ENCODE assay signal across 9 cellular contexts in genomic region chr4:128528793-128529553, GRCh38.
DNase-seq lines count a peak whose midpoint lies in the region; ATAC-seq, FAIRE-seq and TF ChIP-seq lines count a peak whose summit lies in the region.
"Had no signal": no experiment of that assay in that cellular context is flagged by ENCODE, and none has a peak within 500 bp of the region (broad histone marks: within the 10 kb centered on the region; RNA-seq: fewer than 3 reads in every experiment).

No MANE protein-coding gene starts in this region.

- TF ChIP-seq CTCF in astrocyte (IDR thresholded peaks at IDR 0.05; ENCODE audit: insufficient read depth, low read depth, low read length) = no peak
- no peak for TF ChIP-seq CTCF in hepatocyte (IDR thresholded peaks at IDR 0.05; ENCODE audit: poor library complexity)

- no peaks in the 10 kb centered on the region for H3K27me3 Mint-ChIP-seq in astrocyte (ENCODE audit: low read depth, unreplicated experiment)
- H3K27me3 Mint-ChIP-seq in activated CD8-positive, alpha-beta memory T cell treated with anti-CD3 and anti-CD28 coated beads, Interleukin-2, amount 10 ng/mL, durations not matched to agents 7 days and 5 days = peaks cover 17% of the 10 kb centered on the region

- WGBS in hepatocyte (ENCODE audit: low lambda C conversion rate, missing lambda C conversion rate) = 51% methylated on average over 4 of the region's 4 CpGs

- H3K36me3 ChIP-seq in H7 (replicated peaks; ENCODE audit: control insufficient read depth, insufficient read depth, low read length) (no peaks in the 10 kb centered on the region), astrocyte (ENCODE audit: insufficient read depth, low read length) (no peaks in the 10 kb centered on the region), hepatocyte (replicated peaks; ENCODE audit: insufficient read depth, low read depth) (no peaks in the 10 kb centered on the region), skeletal muscle satellite cell (ENCODE audit: insufficient read depth, low read length) (no peaks in the 10 kb centered on the region)

- H3K27me3 ChIP-seq in H7 (ENCODE audit: control insufficient read depth, insufficient read depth, low read length) (no peaks in the 10 kb centered on the region), astrocyte (ENCODE audit: insufficient read depth, low read length) (no peaks in the 10 kb centered on the region), hepatocyte (no peaks in the 10 kb centered on the region), skeletal muscle satellite cell (ENCODE audit: control insufficient read depth, insufficient read depth, low read length) (no peaks in the 10 kb centered on the region)

- peak overlapping the region; percentile 63 for H3K4me3 Mint-ChIP-seq in astrocyte (ENCODE audit: unreplicated experiment)
- no peak overlapping the region for H3K4me3 Mint-ChIP-seq in activated CD8-positive, alpha-beta memory T cell treated with anti-CD3 and anti-CD28 coated beads, Interleukin-2, amount 10 ng/mL, durations not matched to agents 7 days and 5 days

- H3K4me2 ChIP-seq in astrocyte (ENCODE audit: low read length) (peak overlapping the region; percentile 60), hepatocyte (no peak overlapping the region), skeletal muscle satellite cell (ENCODE audit: low read length) (peak overlapping the region; percentile 52)

- peaks cover 6% of the 10 kb centered on the region for H3K36me3 Mint-ChIP-seq in astrocyte (ENCODE audit: low read depth, unreplicated experiment)
- H3K36me3 Mint-ChIP-seq in activated CD8-positive, alpha-beta memory T cell treated with anti-CD3 and anti-CD28 coated beads, Interleukin-2, amount 10 ng/mL, durations not matched to agents 7 days and 5 days = no peaks in the 10 kb centered on the region

- peak overlapping the region; percentile 98 for H3K27ac Mint-ChIP-seq in astrocyte (ENCODE audit: unreplicated experiment)
- H3K27ac Mint-ChIP-seq in activated CD8-positive, alpha-beta memory T cell treated with anti-CD3 and anti-CD28 coated beads, Interleukin-2, amount 10 ng/mL, durations not matched to agents 7 days and 5 days = no peak overlapping the region

- CTCF ChIA-PET in activated CD8-positive, alpha-beta memory T cell treated with anti-CD3 and anti-CD28 coated beads, Interleukin-2, amount 10 ng/mL, durations not matched to agents 7 days and 5 days (lab: Charles Lee) = interaction anchor here (0.9 to 1.4 kb wide), 2 partner anchors 18 to 75 kb away, joined by 3 read pairs; no protein-coding TSS in a partner anchor

- H3K9me3 ChIP-seq in astrocyte (ENCODE audit: insufficient read depth, low read depth, low read length) (no peaks in the 10 kb centered on the region), hepatocyte (ENCODE audit: low read depth) (no peaks in the 10 kb centered on the region), skeletal muscle satellite cell (replicated peaks; ENCODE audit: low read length) (no peaks in the 10 kb centered on the region)

- H3K9me3 Mint-ChIP-seq in astrocyte (ENCODE audit: unreplicated experiment) = peaks cover 5% of the 10 kb centered on the region
- H3K9me3 Mint-ChIP-seq in activated CD8-positive, alpha-beta memory T cell treated with anti-CD3 and anti-CD28 coated beads, Interleukin-2, amount 10 ng/mL, durations not matched to agents 7 days and 5 days (ENCODE audit: low read depth) = no peaks in the 10 kb centered on the region

- no peaks in the 10 kb centered on the region for H4K20me1 ChIP-seq in astrocyte (ENCODE audit: insufficient read depth, low read length)
- no peaks in the 10 kb centered on the region for H4K20me1 ChIP-seq in hepatocyte (ENCODE audit: insufficient read depth, poor library complexity, severe bottlenecking)

- H3K9ac ChIP-seq in astrocyte (ENCODE audit: low read length) = peak overlapping the region; percentile 62
- peak overlapping the region; percentile 58 for H3K9ac ChIP-seq in skeletal muscle satellite cell (ENCODE audit: low read depth, low read length)

- peak; percentile 49 for DNase-seq in H7
- DNase-seq in astrocyte (ENCODE audit: low read depth) = peak; percentile 100
- peak; percentile 74 for DNase-seq in hepatocyte (ENCODE audit: low spot score)
- no peak for DNase-seq in germinal center (ENCODE audit: low spot score)
- no peak for DNase-seq in activated CD8-positive, alpha-beta memory T cell treated with anti-CD3 and anti-CD28 coated beads, Interleukin-2, amount 10 ng/mL, durations not matched to agents 7 days and 5 days

- peak; percentile 97 for FAIRE-seq in astrocyte (lab: Jason Lieb, UNC)
- FAIRE-seq: endometrium had no signal

- H3K4me3 ChIP-seq in H7 (ENCODE audit: insufficient read depth, low read depth, low read length) (no peak overlapping the region), astrocyte (ENCODE audit: insufficient read depth, low read depth, low read length) (no peak overlapping the region), hepatocyte (no peak overlapping the region), skeletal muscle satellite cell (ENCODE audit: low read length) (peak overlapping the region; percentile 44)

- peak overlapping the region; percentile 94 for H3K27ac ChIP-seq in astrocyte (ENCODE audit: low read depth, low read length)
- H3K27ac ChIP-seq in hepatocyte = peak overlapping the region; percentile 66

- H3K4me1 ChIP-seq in astrocyte (ENCODE audit: insufficient read depth, low read length) (peaks cover 35% of the 10 kb centered on the region), hepatocyte (ENCODE audit: insufficient read depth) (peaks cover 31% of the 10 kb centered on the region), skeletal muscle satellite cell (ENCODE audit: control insufficient read depth, insufficient read depth, low read length) (peaks cover 53% of the 10 kb centered on the region)

- H3K4me1 Mint-ChIP-seq in astrocyte (ENCODE audit: low read depth, unreplicated experiment) = peaks cover 58% of the 10 kb centered on the region
- H3K4me1 Mint-ChIP-seq in activated CD8-positive, alpha-beta memory T cell treated with anti-CD3 and anti-CD28 coated beads, Interleukin-2, amount 10 ng/mL, durations not matched to agents 7 days and 5 days = no peaks in the 10 kb centered on the region

- ATAC-seq in HG03457 (IDR thresholded peaks at IDR 0.05; ENCODE audit: unreplicated experiment) (no peak), GM18868 (IDR thresholded peaks at IDR 0.05; ENCODE audit: unreplicated experiment) (no peak)
- no peak for ATAC-seq in activated CD8-positive, alpha-beta memory T cell treated with anti-CD3 and anti-CD28 coated beads, Interleukin-2, amount 10 ng/mL, durations not matched to agents 7 days and 5 days

- H3K79me2 ChIP-seq in astrocyte (ENCODE audit: insufficient read depth, low read length) (no peaks in the 10 kb centered on the region), hepatocyte (no peaks in the 10 kb centered on the region)

- no peak overlapping the region for H2AFZ ChIP-seq in astrocyte (ENCODE audit: low read depth, low read length)
- H2AFZ ChIP-seq in hepatocyte = no peak overlapping the region

- H3K9me2 ChIP-seq in hepatocyte (replicated peaks; ENCODE audit: insufficient read depth) = no peaks in the 10 kb centered on the region

Comparison
In these comparisons a context has a peak if more than half of its experiments do, and no peak if none do; other contexts are left out.
1. DNase-seq: peak in H7 (single experiment), astrocyte (single experiment) and hepatocyte (single experiment); none in germinal center (single experiment) and activated CD8-positive, alpha-beta memory T cell treated with anti-CD3 and anti-CD28 coated beads, Interleukin-2, amount 10 ng/mL, durations not matched to agents 7 days and 5 days (single experiment).